ENCODE assay signal across 11 cellular contexts in the genomic region with DNA sequence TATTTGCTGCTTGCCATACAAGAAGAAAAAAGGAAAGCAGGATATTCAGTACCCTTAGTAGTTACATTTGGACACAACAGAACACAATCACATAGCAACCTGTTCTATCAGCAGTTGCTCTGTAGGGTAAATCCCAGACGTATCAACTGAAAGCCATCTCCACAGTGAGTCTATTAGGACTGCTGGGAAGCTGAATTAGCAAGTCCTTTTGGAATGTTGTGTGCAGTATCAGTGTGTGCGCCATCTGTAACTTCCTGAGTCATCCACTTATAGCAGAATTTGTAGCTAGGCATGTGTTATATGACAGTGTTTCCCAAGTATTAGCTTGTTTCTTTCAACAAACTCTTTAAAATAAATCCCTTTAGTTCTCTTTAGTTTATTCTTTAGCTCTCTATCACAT. TPM values are rescaled to one million over a fixed set of nuclear protein-coding genes. Genes with fewer than 3 reads are reported as not detected.
DNase-seq lines count a peak whose midpoint lies in the region; ATAC-seq, FAIRE-seq and TF ChIP-seq lines count a peak whose summit lies in the region.
"Had no signal": no experiment of that assay in that cellular context is flagged by ENCODE, and none has a peak within 500 bp of the region (broad histone marks: within the 10 kb centered on the region; RNA-seq: fewer than 3 reads in every experiment).

No MANE protein-coding gene starts in this region.

- no peak for ATAC-seq in left colon

- H3K4me3 ChIP-seq in MG63 (no peak overlapping the region), bronchial epithelial cell (ENCODE audit: low read depth, low read length) (no peak overlapping the region)
- H3K4me3 ChIP-seq: transverse colon had no signal

- H3K9me3 ChIP-seq in MG63 = no peaks in the 10 kb centered on the region
- H3K9me3 ChIP-seq: transverse colon had no signal

- no peak for TF ChIP-seq CTCF in bronchial epithelial cell (IDR thresholded peaks at IDR 0.05; ENCODE audit: insufficient read depth, low read length, severe bottlenecking)

- FAIRE-seq in bronchial epithelial cell (lab: Jason Lieb, UNC) = peak; percentile 92

- no peaks in the 10 kb centered on the region for H3K27me3 ChIP-seq in MG63
- H3K27me3 ChIP-seq in bronchial epithelial cell (ENCODE audit: control insufficient read depth, insufficient read depth, low read length) = no peaks in the 10 kb centered on the region
- H3K27me3 ChIP-seq: transverse colon had no signal

- intact Hi-C loops in left colon (cut with DNase I, micrococcal nuclease) = no loop called here

- peak; percentile 57 for DNase-seq in DMS53 treated with DMSO at 0.1 percent for 48 hours (lab: John Stamatoyannopoulos, UW; ENCODE audit: unreplicated experiment)
- peak; percentile 16 for DNase-seq in MG63
- peak; percentile 93 for DNase-seq in bronchial epithelial cell (ENCODE audit: low read depth)
- peak; percentile 68 for DNase-seq in myocyte (ENCODE audit: low read depth)
- DNase-seq in NCI-H2029 treated with DMSO at 0.1 percent for 48 hours (lab: John Stamatoyannopoulos, UW) = no peak
- DNase-seq in left colon = no peak
- no peak for DNase-seq in stimulated activated naive CD4-positive, alpha-beta T cell treated with Interleukin-2 at 50 U/mL for 16 hours (lab: John Stamatoyannopoulos, UW)
- no peak for DNase-seq in activated effector memory CD4-positive, alpha-beta T cell treated with Interleukin-2 at 50 U/mL for 16 hours
- DNase-seq: activated CD4-positive, alpha-beta T cell treated with anti-CD3 and anti-CD28 coated beads, Interleukin-2, amount 10 ng/mL, durations not matched to agents 24 days and 14 days; left cardiac atrium; transverse colon had no signal

- H3K36me3 ChIP-seq in MG63 (no peaks in the 10 kb centered on the region), bronchial epithelial cell (ENCODE audit: control insufficient read depth, insufficient read depth, low read length) (no peaks in the 10 kb centered on the region)

RNA-seq across cellular contexts. Expression of gene CCDC30, which starts 21.3 kb away (rescaled TPM):
- 0.56 TPM in 1 of 2 replicates, not detected in the other for total RNA-seq in MG63 (2014; rRNA removed; shearing (Covaris generic); ENCODE audit: low replicate concordance)
- total RNA-seq in bronchial epithelial cell (0.77 and 0.79 TPM in 2 replicates), myocyte (0.11 and 0.78 TPM in 2 replicates), left colon (1 to 10 TPM; 1.8 to 2.6 TPM)
- polyA plus RNA-seq in myocyte (2012) = 1.0 TPM

RNA-seq across cellular contexts. Expression of gene PPCS, which starts 28.0 kb away (rescaled TPM):
- 30.3 and 58.5 TPM in 2 replicates for total RNA-seq in MG63 (2014; rRNA removed; shearing (Covaris generic); ENCODE audit: low replicate concordance)
- total RNA-seq in bronchial epithelial cell (34.8 and 52.4 TPM in 2 replicates), myocyte (44.6 and 56.3 TPM in 2 replicates), left colon (10 to 100 TPM; 78.2 to 92.4 TPM)
- polyA plus RNA-seq in myocyte (2012) = 41.0 TPM

RNA-seq across cellular contexts. Expression of gene ZMYND12, which starts 28.6 kb away (rescaled TPM):
- total RNA-seq in MG63 (2014; rRNA removed; shearing (Covaris generic); ENCODE audit: low replicate concordance) = 0.07 TPM in 1 of 2 replicates, not detected in the other
- 0.26 and 0.90 TPM in 2 replicates for total RNA-seq in bronchial epithelial cell
- total RNA-seq in myocyte = not detected in 2 replicates
- polyA plus RNA-seq in myocyte (2012) = 0.11 TPM
- 1 to 10 TPM; 1.2 to 2.4 TPM for total RNA-seq in left colon
- total RNA-seq: activated CD4-positive, alpha-beta T cell treated with anti-CD3 and anti-CD28 coated beads, Interleukin-2, amount 10 ng/mL, durations not matched to agents 24 days and 14 days had no signal

Comparison
In these comparisons a context has a peak if more than half of its experiments do, and no peak if none do; other contexts are left out.
1. DNase-seq: peak in DMS53 treated with DMSO at 0.1 percent for 48 hours (single experiment), MG63 (single experiment), bronchial epithelial cell (single experiment) and myocyte (single experiment); none in NCI-H2029 treated with DMSO at 0.1 percent for 48 hours (single experiment), left colon (0 of 2), stimulated activated naive CD4-positive, alpha-beta T cell treated with Interleukin-2 at 50 U/mL for 16 hours (single experiment) and activated effector memory CD4-positive, alpha-beta T cell treated with Interleukin-2 at 50 U/mL for 16 hours (single experiment).